ENCODE assay signal across 8 cellular contexts in the genomic region with DNA sequence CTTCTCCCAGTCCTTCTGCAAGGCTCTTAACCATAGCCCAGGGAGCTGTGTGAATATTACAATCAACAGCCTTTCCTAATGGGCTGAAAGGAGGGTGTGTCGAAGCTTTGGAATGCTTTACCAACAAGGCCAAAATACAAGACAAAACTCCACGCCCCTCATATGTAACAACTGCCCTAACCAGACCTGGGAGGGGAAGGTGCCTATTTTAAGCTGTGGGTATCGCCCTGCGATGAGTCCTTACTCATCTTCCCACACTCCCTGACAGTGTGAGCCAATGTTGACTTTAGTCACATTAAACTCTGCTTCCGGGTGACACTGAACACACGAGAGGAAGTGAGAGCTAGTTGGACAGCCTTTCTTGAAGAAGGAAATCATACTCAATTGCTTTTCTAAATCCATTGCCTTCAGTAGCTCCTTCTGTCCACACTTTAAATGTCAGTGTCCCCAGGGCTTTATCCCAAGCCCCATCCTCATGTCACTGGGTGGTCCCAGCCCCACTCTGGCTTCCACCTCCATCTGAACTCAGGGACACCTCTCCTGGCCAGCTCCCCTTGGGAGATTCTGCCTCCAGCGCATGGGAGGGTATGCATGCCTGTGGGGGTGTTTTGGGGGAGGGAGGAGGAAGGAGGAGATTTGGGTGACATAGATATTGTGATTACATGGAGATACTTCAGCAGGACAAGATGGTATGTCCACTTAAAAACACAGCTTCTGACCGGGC. TPM values are rescaled to one million over a fixed set of nuclear protein-coding genes. Genes with fewer than 3 reads are reported as not detected.
DNase-seq lines count a peak whose midpoint lies in the region; TF ChIP-seq lines count a peak whose summit lies in the region.

No MANE protein-coding gene starts in this region.

- 94 to 95% methylated on average over 4 to 8 of the region's 8 CpGs for WGBS in endodermal cell (ENCODE audit: insufficient coverage in 1 of 2, insufficient read length in 1 of 2), 2 experiments

- H3K36me3 ChIP-seq in skeletal muscle tissue (ENCODE audit: control insufficient read depth in 3 of 3, insufficient read depth in 3 of 3, low read length in 3 of 3), result no peaks in the 10 kb centered on the region
- no peaks in the 10 kb centered on the region for H3K36me3 ChIP-seq in endodermal cell (ENCODE audit: control insufficient read depth, insufficient read depth, low read length)

- no peaks in the 10 kb centered on the region for H3K9me3 ChIP-seq in skeletal muscle tissue (ENCODE audit: control insufficient read depth in 3 of 3, low read length in 3 of 3)
- no peaks in the 10 kb centered on the region for H3K9me3 ChIP-seq in endodermal cell (ENCODE audit: control insufficient read depth, low read length)

- peaks cover 7% of the 10 kb centered on the region for H3K27me3 Mint-ChIP-seq in activated T-cell treated with anti-CD3 and anti-CD28 coated beads, Interleukin-2, amount 50 U/mL, for 24 hours
- H3K27me3 Mint-ChIP-seq in endodermal cell (ENCODE audit: insufficient read depth), result no peaks in the 10 kb centered on the region

- peak; percentile 17 for DNase-seq in NK-92 treated with Interleukin-12 subunit alpha and Interleukin-12 subunit beta, amount 100 ng/mL, for 24 hours (lab: John Stamatoyannopoulos, UW)
- DNase-seq in NK-92 (lab: John Stamatoyannopoulos, UW; ENCODE audit: unreplicated experiment), result no peak
- peak; percentile 83 to 99 for DNase-seq in NOMO-1 (lab: John Stamatoyannopoulos, UW; ENCODE audit: unreplicated experiment in 2 of 2)
- DNase-seq in fibroblast of peridontal ligament (ENCODE audit: extremely low read depth), result peak; percentile 13
- DNase-seq in activated T-cell treated with anti-CD3 and anti-CD28 coated beads, Interleukin-2, amount 50 U/mL, for 24 hours, result no peak
- no peak for DNase-seq in endodermal cell
- DNase-seq in NAMALWA (ENCODE audit: low spot score), result no peak

- H3K9me3 Mint-ChIP-seq in activated T-cell treated with anti-CD3 and anti-CD28 coated beads, Interleukin-2, amount 50 U/mL, for 24 hours, result no peaks in the 10 kb centered on the region
- no peaks in the 10 kb centered on the region for H3K9me3 Mint-ChIP-seq in endodermal cell

- no peak for TF ChIP-seq CTCF in endodermal cell (conservative IDR thresholded peaks at IDR 0.05)

- H3K4me1 Mint-ChIP-seq in activated T-cell treated with anti-CD3 and anti-CD28 coated beads, Interleukin-2, amount 50 U/mL, for 24 hours (ENCODE audit: low read depth), result peaks cover 6% of the 10 kb centered on the region
- no peaks in the 10 kb centered on the region for H3K4me1 Mint-ChIP-seq in endodermal cell

- no peak overlapping the region for H3K4me3 Mint-ChIP-seq in activated T-cell treated with anti-CD3 and anti-CD28 coated beads, Interleukin-2, amount 50 U/mL, for 24 hours
- no peak overlapping the region for H3K4me3 Mint-ChIP-seq in endodermal cell

- H3K27ac Mint-ChIP-seq in activated T-cell treated with anti-CD3 and anti-CD28 coated beads, Interleukin-2, amount 50 U/mL, for 24 hours, result no peak overlapping the region
- no peak overlapping the region for H3K27ac Mint-ChIP-seq in endodermal cell

- H3K9ac ChIP-seq in skeletal muscle tissue (ENCODE audit: low read depth in 1 of 3, low read length in 3 of 3), result no peak overlapping the region
- no peak overlapping the region for H3K9ac ChIP-seq in endodermal cell (ENCODE audit: extremely low read depth, low read length, poor library complexity, severe bottlenecking)

- H3K27ac ChIP-seq in skeletal muscle tissue (ENCODE audit: low read depth, low read length), result peak overlapping the region; percentile 47
- H3K27ac ChIP-seq in endodermal cell (ENCODE audit: low read depth, low read length), result no peak overlapping the region

- H3K27me3 ChIP-seq in skeletal muscle tissue (ENCODE audit: control insufficient read depth in 3 of 3, insufficient read depth in 3 of 3, low read length in 3 of 3) (peaks cover 0 to 5% (median 0%) of the 10 kb centered on the region in 3 donors), endodermal cell (ENCODE audit: control insufficient read depth, insufficient read depth, low read length, poor library complexity, severe bottlenecking) (no peaks in the 10 kb centered on the region)

- H3K4me1 ChIP-seq in skeletal muscle tissue (ENCODE audit: control insufficient read depth in 3 of 3, insufficient read depth in 3 of 3, low read length in 3 of 3) (peaks cover 6 to 28% (median 20%) of the 10 kb centered on the region in 3 donors), endodermal cell (ENCODE audit: control insufficient read depth, insufficient read depth, low read length) (no peaks in the 10 kb centered on the region)

- H3K4me3 ChIP-seq in skeletal muscle tissue (ENCODE audit: low read length in 3 of 3) (no peak overlapping the region), endodermal cell (ENCODE audit: low read length) (no peak overlapping the region)

- no peaks in the 10 kb centered on the region for H3K36me3 Mint-ChIP-seq in activated T-cell treated with anti-CD3 and anti-CD28 coated beads, Interleukin-2, amount 50 U/mL, for 24 hours (ENCODE audit: low read depth)
- peaks cover 2% of the 10 kb centered on the region for H3K36me3 Mint-ChIP-seq in endodermal cell (ENCODE audit: low read depth)

RNA-seq across cellular contexts. Expression of a gene that starts 6.5 kb away (rescaled TPM):
- 32.9 TPM for total RNA-seq in skeletal muscle tissue
- total RNA-seq in endodermal cell, result 100 to 1,000 TPM; 118 to 127 TPM
- 74.4 TPM for polyA plus RNA-seq in endodermal cell (2013, experiment 1 of 2)
- polyA plus RNA-seq in endodermal cell (2013, experiment 2 of 2), result 68.1 TPM

RNA-seq across cellular contexts. Expression of a gene that starts 55.6 kb away (rescaled TPM):
- total RNA-seq in skeletal muscle tissue (21.4 TPM), endodermal cell (10 to 100 TPM; 45.8 to 55.3 TPM)
- polyA plus RNA-seq in endodermal cell (2013, experiment 1 of 2), result 34.7 TPM
- 32.0 TPM for polyA plus RNA-seq in endodermal cell (2013, experiment 2 of 2)

Comparison
In these comparisons a context has a peak if more than half of its experiments do, and no peak if none do; other contexts are left out.
1. DNase-seq: peak in NK-92 treated with Interleukin-12 subunit alpha and Interleukin-12 subunit beta, amount 100 ng/mL, for 24 hours (single experiment), NOMO-1 (2 of 2) and fibroblast of peridontal ligament (single experiment); none in NK-92 (single experiment), activated T-cell treated with anti-CD3 and anti-CD28 coated beads, Interleukin-2, amount 50 U/mL, for 24 hours (single experiment), endodermal cell (single experiment) and NAMALWA (single experiment).